ENCODE assay signal across 9 cellular contexts in genomic region chr15:25693321-25694237, GRCh38.
A peak's percentile ranks its signal among the peaks of the same experiment; 100 is the strongest.
DNase-seq lines count a peak whose midpoint lies in the region; ATAC-seq, FAIRE-seq and TF ChIP-seq lines count a peak whose summit lies in the region.
"Had no signal": no experiment of that assay in that cellular context is flagged by ENCODE, and none has a peak within 500 bp of the region (broad histone marks: within the 10 kb centered on the region; RNA-seq: fewer than 3 reads in every experiment).

No MANE protein-coding gene starts in this region.

- in situ Hi-C loops in G401 (cut with HindIII; ENCODE audit: low sequenced_read_pairs) = no loop called here

- no peaks in the 10 kb centered on the region for H3K9me3 Mint-ChIP-seq in neural progenitor cell

- no peak for TF ChIP-seq POLR2A in H54 (IDR thresholded peaks at IDR 0.05; ENCODE audit: low read depth, low read length)

- H3K4me3 ChIP-seq in epithelial cell of proximal tubule (ENCODE audit: low read depth, low read length) (no peak overlapping the region), neural progenitor cell (no peak overlapping the region)

- no peaks in the 10 kb centered on the region for H3K36me3 ChIP-seq in neural progenitor cell

- no peak overlapping the region for H3K9ac ChIP-seq in neural progenitor cell

- no peaks in the 10 kb centered on the region for H3K79me2 ChIP-seq in neural progenitor cell (ENCODE audit: low read depth)

- TF ChIP-seq CTCF in epithelial cell of proximal tubule (conservative IDR thresholded peaks at IDR 0.05; ENCODE audit: low read depth, low read length) (peak; percentile 82), neural progenitor cell (IDR thresholded peaks at IDR 0.05) (peak; percentile 70)

- H3K4me3 Mint-ChIP-seq in neural progenitor cell = no peak overlapping the region

- H3K27ac ChIP-seq in neural progenitor cell = no peak overlapping the region

- no peak overlapping the region for H2AFZ ChIP-seq in neural progenitor cell (replicated peaks)

- H4K20me1 ChIP-seq in neural progenitor cell (ENCODE audit: low read depth) = no peaks in the 10 kb centered on the region

- H3K4me1 ChIP-seq in neural progenitor cell = no peaks in the 10 kb centered on the region

- no peak for ATAC-seq in HG02763 (IDR thresholded peaks at IDR 0.05; ENCODE audit: unreplicated experiment)

- H3F3A ChIP-seq in neural progenitor cell (ENCODE audit: low read depth) = no peaks in the 10 kb centered on the region

- H3K27me3 Mint-ChIP-seq in neural progenitor cell (ENCODE audit: insufficient read depth, low read depth) = peaks cover 10% of the 10 kb centered on the region

- H3K4me2 ChIP-seq in neural progenitor cell = no peak overlapping the region

- peak overlapping the region; percentile 25 for H3K27ac Mint-ChIP-seq in neural progenitor cell

- no peaks in the 10 kb centered on the region for H3K36me3 Mint-ChIP-seq in neural progenitor cell

- no peaks in the 10 kb centered on the region for H3K9me3 ChIP-seq in neural progenitor cell (ENCODE audit: low read depth)

- no peak for FAIRE-seq in H54 (lab: Jason Lieb, UNC)
- FAIRE-seq: TTC549 had no signal

- no peaks in the 10 kb centered on the region for H3K27me3 ChIP-seq in neural progenitor cell

- H3K4me1 Mint-ChIP-seq in neural progenitor cell = peaks cover 17% of the 10 kb centered on the region

- DNase-seq in NOMO-1 treated with DMSO at 0.1 percent for 48 hours (lab: John Stamatoyannopoulos, UW; ENCODE audit: unreplicated experiment) (peak; percentile 11), NOMO-1 treated with dmso at 0.1 percent for 144 hours (lab: John Stamatoyannopoulos, UW; ENCODE audit: unreplicated experiment) (no peak), T-helper 9 cell (peak; percentile 6), epithelial cell of proximal tubule (ENCODE audit: low read depth) (no peak), neural progenitor cell (ENCODE audit: low spot score) (peak; percentile 47), H54 (ENCODE audit: insufficient read length, low spot score) (no peak), G401 (ENCODE audit: low spot score) (no peak)

Comparison
In these comparisons a context has a peak if more than half of its experiments do, and no peak if none do; other contexts are left out.
1. DNase-seq: peak in NOMO-1 treated with DMSO at 0.1 percent for 48 hours (single experiment), T-helper 9 cell (single experiment) and neural progenitor cell (single experiment); none in NOMO-1 treated with dmso at 0.1 percent for 144 hours (single experiment), epithelial cell of proximal tubule (single experiment), H54 (single experiment) and G401 (single experiment).